1 cellular context compared by ENCODE assay signal in genomic region chr6:15481892-15482291, GRCh38.
TF ChIP-seq lines count a peak whose summit lies in the region.

No MANE protein-coding gene starts in this region.

TF ChIP-seq in K562, 482 proteins besides CTCF, POLR2A, EP300 and RAD21 (continued from another document and continues in another):
- TF ChIP-seq ZNF395 (CRISPR knock-in tag; IDR thresholded peaks at IDR 0.05) (peak; percentile 85), PHF8 (IDR thresholded peaks at IDR 0.05; ENCODE audit: borderline replicate concordance, low read length) (no peak), ZNF696 (CRISPR knock-in tag; conservative IDR thresholded peaks at IDR 0.05) (no peak), ATF4 (CRISPR knock-in tag; IDR thresholded peaks at IDR 0.05) (no peak), NELFE (IDR thresholded peaks at IDR 0.05; ENCODE audit: insufficient read depth, insufficient read length) (no peak), ETS2 (tag; IDR thresholded peaks at IDR 0.05; ENCODE audit: borderline replicate concordance, poor library complexity, severe bottlenecking) (no peak), NFXL1 (CRISPR knock-in tag; IDR thresholded peaks at IDR 0.05) (no peak), E2F6 (IDR thresholded peaks at IDR 0.05; ENCODE audit: borderline replicate concordance in 1 of 2, extremely low read depth in 1 of 2, insufficient read depth in 1 of 2, insufficient read length in 1 of 2, low read depth in 1 of 2, low read length in 1 of 2, poor library complexity in 1 of 2, severe bottlenecking in 1 of 2) (no peak), ZNF644 (tag; IDR thresholded peaks at IDR 0.05; ENCODE audit: low read depth) (peak; percentile 92), ATF2 (CRISPR knock-in tag; IDR thresholded peaks at IDR 0.05) (no peak), USF1 (CRISPR knock-in tag; IDR thresholded peaks at IDR 0.05) (peak; percentile 43; the same call in 1 of the 2 replicates), SIRT6 (IDR thresholded peaks at IDR 0.05; ENCODE audit: low read depth, low read length) (no peak), KLF6 (CRISPR knock-in tag; IDR thresholded peaks at IDR 0.05; ENCODE audit: borderline replicate concordance) (no peak), ZNF121 (CRISPR knock-in tag; conservative IDR thresholded peaks at IDR 0.05) (no peak), SNRNP70 (optimal IDR thresholded peaks at IDR 0.05; ENCODE audit: low read depth, low read length) (no peak), DLX4 (CRISPR knock-in tag; IDR thresholded peaks at IDR 0.05) (no peak), ZKSCAN1 (IDR thresholded peaks at IDR 0.05; ENCODE audit: low read depth, low read length) (no peak), HEY1 (CRISPR knock-in tag; IDR thresholded peaks at IDR 0.05; ENCODE audit: borderline replicate concordance) (0 out of 2 replicates have a peak, but pooled peaks have one; percentile 44), BDP1 (IDR thresholded peaks at IDR 0.05; ENCODE audit: insufficient read depth, insufficient read length) (no peak), ZNF12 (CRISPR knock-in tag; IDR thresholded peaks at IDR 0.05) (no peak), PCBP1 (IDR thresholded peaks at IDR 0.05; ENCODE audit: low read depth, low read length, poor library complexity, severe bottlenecking) (no peak), POLR2H (tag; IDR thresholded peaks at IDR 0.05; ENCODE audit: low read depth) (no peak), ZBTB5 (IDR thresholded peaks at IDR 0.05) (no peak), ZNF253 (CRISPR knock-in tag; conservative IDR thresholded peaks at IDR 0.05) (no peak), TFE3 (CRISPR knock-in tag; IDR thresholded peaks at IDR 0.05) (no peak), BRF1 (IDR thresholded peaks at IDR 0.05; ENCODE audit: borderline replicate concordance, extremely low read depth, insufficient read length) (no peak), RFX7 (CRISPR knock-in tag; IDR thresholded peaks at IDR 0.05) (no peak), ZZZ3 (IDR thresholded peaks at IDR 0.05) (no peak), BRD4 (IDR thresholded peaks at IDR 0.05) (no peak), ZSCAN32 (CRISPR knock-in tag; IDR thresholded peaks at IDR 0.05) (no peak), POLR2AphosphoS5 (IDR thresholded peaks at IDR 0.05; ENCODE audit: control insufficient read depth, insufficient read depth, low read depth, low read length) (peak; percentile 78), BCOR (IDR thresholded peaks at IDR 0.05) (no peak), SRSF1 (IDR thresholded peaks at IDR 0.05; ENCODE audit: low read depth, low read length) (no peak), ZKSCAN8 (CRISPR knock-in tag; IDR thresholded peaks at IDR 0.05) (no peak), ELK3 (CRISPR knock-in tag; IDR thresholded peaks at IDR 0.05) (no peak), NFIC (IDR thresholded peaks at IDR 0.05) (peak; percentile 72), MEIS2 (IDR thresholded peaks at IDR 0.05; ENCODE audit: partially characterized antibody) (peak; percentile 100), HDAC8 (tag; IDR thresholded peaks at IDR 0.05) (no peak), BRF2 (IDR thresholded peaks at IDR 0.05; ENCODE audit: borderline replicate concordance, insufficient read depth, insufficient read length) (no peak), ZNF318 (IDR thresholded peaks at IDR 0.05; ENCODE audit: borderline replicate concordance in 1 of 2, low read depth in 1 of 2) (peak in 1 of 2 experiments; percentile 88; a peak in 2 of 4 replicates)
